ENCODE assay signal across 28 cellular contexts in genomic region chr13:57878291-57878690, GRCh38.
"Had no signal": no experiment of that assay in that cellular context is flagged by ENCODE, and none has a peak within 500 bp of the region (broad histone marks: within the 10 kb centered on the region; RNA-seq: fewer than 3 reads in every experiment).

No MANE protein-coding gene starts in this region.

- H3K27me3 Mint-ChIP-seq: activated CD4-positive, alpha-beta T cell treated with anti-CD3 and anti-CD28 coated beads for 36 hours; naive B cell had no signal

- H3K9ac ChIP-seq: parathyroid adenoma had no signal

- H3K79me2 ChIP-seq: parathyroid adenoma had no signal

- H3K27ac Mint-ChIP-seq: activated CD4-positive, alpha-beta T cell treated with anti-CD3 and anti-CD28 coated beads for 36 hours; activated naive CD4-positive, alpha-beta T cell treated with anti-CD3 and anti-CD28 coated beads, Interleukin-2, amount 50 U/mL, for 72 hours; activated T-cell treated with anti-CD3 and anti-CD28 coated beads, Interleukin-2, amount 50 U/mL, for 72 hours; mesothelial cell of epicardium; naive B cell; T-helper 2 cell treated with Interferon-gamma antibody and Interleukin-4, amounts not matched to agents 5 μg/mL and 100 μg/mL, for 36 hours had no signal

- ATAC-seq: activated CD4-positive, alpha-beta T cell treated with anti-CD3 and anti-CD28 coated beads for 36 hours; activated naive CD4-positive, alpha-beta T cell treated with anti-CD3 and anti-CD28 coated beads, Interleukin-2, amount 50 U/mL, for 72 hours; activated T-cell treated with anti-CD3 and anti-CD28 coated beads, Interleukin-2, amount 50 U/mL, for 72 hours; gastroesophageal sphincter; left colon; psoas muscle; upper lobe of right lung had no signal

- H3K9me3 ChIP-seq: gastroesophageal sphincter, psoas muscle, right atrium auricular region, suprapubic skin, tibial artery, upper lobe of right lung had no signal

- H3K9me3 Mint-ChIP-seq: mesothelial cell of epicardium had no signal

- H2AFZ ChIP-seq: parathyroid adenoma had no signal

- H3K27me3 ChIP-seq: brain microvascular endothelial cell, dorsolateral prefrontal cortex, gastroesophageal sphincter, right atrium auricular region, spleen, suprapubic skin, tibial artery, upper lobe of right lung had no signal

- H3K4me1 Mint-ChIP-seq: activated CD4-positive, alpha-beta T cell treated with anti-CD3 and anti-CD28 coated beads for 36 hours; naive B cell had no signal

- H3K36me3 Mint-ChIP-seq: activated naive CD4-positive, alpha-beta T cell treated with anti-CD3 and anti-CD28 coated beads, Interleukin-2, amount 50 U/mL, for 72 hours; mesothelial cell of epicardium; naive B cell had no signal

- H3K36me3 ChIP-seq: brain microvascular endothelial cell, gastroesophageal sphincter, right atrium auricular region, spleen, suprapubic skin, tibial artery, upper lobe of right lung had no signal

- DNase-seq: activated CD4-positive, alpha-beta T cell treated with anti-CD3 and anti-CD28 coated beads for 36 hours; activated CD4-positive, CD25-positive, alpha-beta regulatory T cell; activated naive CD4-positive, alpha-beta T cell; activated T-cell treated with anti-CD3 and anti-CD28 coated beads for 4 hours; activated T-cell treated with anti-CD3 and anti-CD28 coated beads, Interleukin-2, amount 50 U/mL, for 72 hours; anterior cingulate cortex; brain microvascular endothelial cell; dorsolateral prefrontal cortex; effector memory CD4-positive, alpha-beta T cell; erythroblast; hippocampal formation; kidney; left colon; mammary epithelial cell; naive B cell; psoas muscle; spleen; stimulated activated naive CD4-positive, alpha-beta T cell; tibial artery; upper lobe of right lung had no signal

- H3K4me3 Mint-ChIP-seq: activated CD4-positive, alpha-beta T cell treated with anti-CD3 and anti-CD28 coated beads for 36 hours; activated T-cell treated with anti-CD3 and anti-CD28 coated beads, Interleukin-2, amount 50 U/mL, for 72 hours; mesothelial cell of epicardium; naive B cell; T-helper 2 cell treated with Interferon-gamma antibody and Interleukin-4, amounts not matched to agents 5 μg/mL and 100 μg/mL, for 36 hours had no signal

- H3K4me3 ChIP-seq: coronary artery, dorsolateral prefrontal cortex, gastroesophageal sphincter, psoas muscle, right atrium auricular region, spleen, suprapubic skin, tibial artery, upper lobe of right lung had no signal

- H3K4me1 ChIP-seq: gastroesophageal sphincter, parathyroid adenoma, psoas muscle, right atrium auricular region, spleen, suprapubic skin, tibial artery, upper lobe of right lung had no signal

- H3K27ac ChIP-seq: brain microvascular endothelial cell, coronary artery, dorsolateral prefrontal cortex, gastroesophageal sphincter, parathyroid adenoma, psoas muscle, right atrium auricular region, spleen, suprapubic skin, tibial artery, upper lobe of right lung had no signal
